ENCODE assay signal across 11 cellular contexts in genomic region chr15:70493376-70493775, GRCh38.
A peak's percentile ranks its signal among the peaks of the same experiment; 100 is the strongest.
DNase-seq lines count a peak whose midpoint lies in the region; ATAC-seq lines count a peak whose summit lies in the region.
"Had no signal": no experiment of that assay in that cellular context is flagged by ENCODE, and none has a peak within 500 bp of the region (broad histone marks: within the 10 kb centered on the region; RNA-seq: fewer than 3 reads in every experiment).

No MANE protein-coding gene starts in this region.

- peak overlapping the region; percentile 7 to 87 for H3K27ac ChIP-seq in esophagus (ENCODE audit: low read depth in 2 of 2, low read length in 1 of 2)
- H3K27ac ChIP-seq: vagina had no signal

- no peaks in the 10 kb centered on the region for H3K9me3 ChIP-seq in esophagus (ENCODE audit: control insufficient read depth in 2 of 2, insufficient read depth in 1 of 2, low read depth in 1 of 2, low read length in 1 of 2)
- H3K9me3 ChIP-seq: vagina had no signal

- ATAC-seq in T-cell (replicated peaks in 1 of 4) (no peak), GM21381 (IDR thresholded peaks at IDR 0.05; ENCODE audit: unreplicated experiment) (no peak), HG03280 (IDR thresholded peaks at IDR 0.05; ENCODE audit: unreplicated experiment) (no peak)
- no peak for ATAC-seq in stimulated activated naive CD8-positive, alpha-beta T cell treated with anti-CD3 and anti-CD28 coated beads, Interleukin-15, amount 100 ng/mL, for 72 hours
- ATAC-seq: K562 had no signal

- H3K4me3 Mint-ChIP-seq in activated naive CD4-positive, alpha-beta T cell treated with anti-CD3 and anti-CD28 coated beads, Interleukin-2, amount 10 ng/mL, durations not matched to agents 7 days and 5 days, result peak overlapping the region; percentile 1
- H3K4me3 Mint-ChIP-seq in T-cell, result peak overlapping the region in 1 of 3 donors; percentile 78
- H3K4me3 Mint-ChIP-seq in stimulated activated naive CD8-positive, alpha-beta T cell treated with anti-CD3 and anti-CD28 coated beads, Interleukin-15, amount 100 ng/mL, for 72 hours, result peak overlapping the region; percentile 79 to 87

- peaks cover 2% of the 10 kb centered on the region for H3K36me3 Mint-ChIP-seq in activated naive CD4-positive, alpha-beta T cell treated with anti-CD3 and anti-CD28 coated beads, Interleukin-2, amount 10 ng/mL, durations not matched to agents 7 days and 5 days
- no peaks in the 10 kb centered on the region for H3K36me3 Mint-ChIP-seq in T-cell

- 100% methylated on average over 1 of the region's 1 CpG for WGBS in esophagus, 2 donors

- H3K4me1 Mint-ChIP-seq in activated naive CD4-positive, alpha-beta T cell treated with anti-CD3 and anti-CD28 coated beads, Interleukin-2, amount 10 ng/mL, durations not matched to agents 7 days and 5 days, result peaks cover 66% of the 10 kb centered on the region
- H3K4me1 Mint-ChIP-seq in T-cell, result peaks cover 70 to 86% (median 79%) of the 10 kb centered on the region in 3 donors
- peaks cover 68% of the 10 kb centered on the region for H3K4me1 Mint-ChIP-seq in stimulated activated naive CD8-positive, alpha-beta T cell treated with anti-CD3 and anti-CD28 coated beads, Interleukin-15, amount 100 ng/mL, for 72 hours

- POLR2A ChIA-PET in T-cell (lab: Charles Lee), result no interaction called here

- CTCF ChIA-PET in activated naive CD4-positive, alpha-beta T cell treated with anti-CD3 and anti-CD28 coated beads, Interleukin-2, amount 10 ng/mL, durations not matched to agents 7 days and 5 days (lab: Charles Lee), result interaction anchor here (9.2 kb wide), 1 partner anchor 15 kb away, joined by 223 read pairs; no protein-coding TSS in a partner anchor
- CTCF ChIA-PET in T-cell (lab: Charles Lee), result interaction anchor here in 1 of 2 donors (0.6 to 1.3 kb wide), 4 partner anchors 11 to 395 kb away, joined by 3 to 5 read pairs (median 4); no protein-coding TSS in a partner anchor

- peaks cover 91% of the 10 kb centered on the region for H3K27me3 Mint-ChIP-seq in activated naive CD4-positive, alpha-beta T cell treated with anti-CD3 and anti-CD28 coated beads, Interleukin-2, amount 10 ng/mL, durations not matched to agents 7 days and 5 days
- H3K27me3 Mint-ChIP-seq in T-cell, result peaks cover 0 to 3% of the 10 kb centered on the region in 2 donors
- peaks cover 58% of the 10 kb centered on the region for H3K27me3 Mint-ChIP-seq in stimulated activated naive CD8-positive, alpha-beta T cell treated with anti-CD3 and anti-CD28 coated beads, Interleukin-15, amount 100 ng/mL, for 72 hours

- H3K27ac Mint-ChIP-seq in activated naive CD4-positive, alpha-beta T cell treated with anti-CD3 and anti-CD28 coated beads, Interleukin-2, amount 10 ng/mL, durations not matched to agents 7 days and 5 days, result peak overlapping the region; percentile 90
- H3K27ac Mint-ChIP-seq in T-cell, result peak overlapping the region; percentile 19 to 55
- peak overlapping the region; percentile 35 to 98 for H3K27ac Mint-ChIP-seq in stimulated activated naive CD8-positive, alpha-beta T cell treated with anti-CD3 and anti-CD28 coated beads, Interleukin-15, amount 100 ng/mL, for 72 hours

- H3K36me3 ChIP-seq in esophagus (ENCODE audit: control insufficient read depth in 2 of 2, insufficient read depth in 2 of 2, low read length in 1 of 2), result no peaks in the 10 kb centered on the region
- H3K36me3 ChIP-seq: vagina had no signal

- H3K4me1 ChIP-seq in esophagus (ENCODE audit: control insufficient read depth in 2 of 2, insufficient read depth in 2 of 2, low read length in 1 of 2), result peaks cover 3 to 28% of the 10 kb centered on the region in 2 donors

- no peak overlapping the region for H3K4me3 ChIP-seq in esophagus (ENCODE audit: low read depth in 1 of 2, low read length in 2 of 2)
- H3K4me3 ChIP-seq: K562, vagina had no signal

- DNase-seq in activated naive CD4-positive, alpha-beta T cell treated with anti-CD3 and anti-CD28 coated beads, Interleukin-2, amount 10 ng/mL, durations not matched to agents 7 days and 5 days, result no peak
- no peak for DNase-seq in activated naive CD4-positive, alpha-beta T cell treated with Interleukin-2 at 50 U/mL for 16 hours
- DNase-seq in T-cell (no peak), iPS-NIHi7 (ENCODE audit: extremely low spot score) (no peak)
- DNase-seq in stimulated activated naive CD8-positive, alpha-beta T cell treated with anti-CD3 and anti-CD28 coated beads, Interleukin-15, amount 100 ng/mL, for 72 hours, result no peak

- H3K9me3 Mint-ChIP-seq in activated naive CD4-positive, alpha-beta T cell treated with anti-CD3 and anti-CD28 coated beads, Interleukin-2, amount 10 ng/mL, durations not matched to agents 7 days and 5 days, result no peaks in the 10 kb centered on the region
- H3K9me3 Mint-ChIP-seq in T-cell, result no peaks in the 10 kb centered on the region
- no peaks in the 10 kb centered on the region for H3K9me3 Mint-ChIP-seq in stimulated activated naive CD8-positive, alpha-beta T cell treated with anti-CD3 and anti-CD28 coated beads, Interleukin-15, amount 100 ng/mL, for 72 hours
- H3K9me3 Mint-ChIP-seq: activated T-cell treated with anti-CD3 and anti-CD28 coated beads, Interleukin-2, amount 50 U/mL, for 4 hours had no signal

- H3K27me3 ChIP-seq in esophagus (ENCODE audit: control insufficient read depth in 1 of 2, insufficient read depth in 2 of 2, low read length in 2 of 2), result no peaks in the 10 kb centered on the region
- H3K27me3 ChIP-seq: vagina had no signal

Comparison
In these comparisons a context has a peak if more than half of its experiments do, and no peak if none do; other contexts are left out.
1. H3K27ac Mint-ChIP-seq: peak in every context shown above with its lines; median percentile 90 in activated naive CD4-positive, alpha-beta T cell treated with anti-CD3 and anti-CD28 coated beads, Interleukin-2, amount 10 ng/mL, durations not matched to agents 7 days and 5 days; 66 in stimulated activated naive CD8-positive, alpha-beta T cell treated with anti-CD3 and anti-CD28 coated beads, Interleukin-15, amount 100 ng/mL, for 72 hours; 37 in T-cell.